In the genomic region with DNA sequence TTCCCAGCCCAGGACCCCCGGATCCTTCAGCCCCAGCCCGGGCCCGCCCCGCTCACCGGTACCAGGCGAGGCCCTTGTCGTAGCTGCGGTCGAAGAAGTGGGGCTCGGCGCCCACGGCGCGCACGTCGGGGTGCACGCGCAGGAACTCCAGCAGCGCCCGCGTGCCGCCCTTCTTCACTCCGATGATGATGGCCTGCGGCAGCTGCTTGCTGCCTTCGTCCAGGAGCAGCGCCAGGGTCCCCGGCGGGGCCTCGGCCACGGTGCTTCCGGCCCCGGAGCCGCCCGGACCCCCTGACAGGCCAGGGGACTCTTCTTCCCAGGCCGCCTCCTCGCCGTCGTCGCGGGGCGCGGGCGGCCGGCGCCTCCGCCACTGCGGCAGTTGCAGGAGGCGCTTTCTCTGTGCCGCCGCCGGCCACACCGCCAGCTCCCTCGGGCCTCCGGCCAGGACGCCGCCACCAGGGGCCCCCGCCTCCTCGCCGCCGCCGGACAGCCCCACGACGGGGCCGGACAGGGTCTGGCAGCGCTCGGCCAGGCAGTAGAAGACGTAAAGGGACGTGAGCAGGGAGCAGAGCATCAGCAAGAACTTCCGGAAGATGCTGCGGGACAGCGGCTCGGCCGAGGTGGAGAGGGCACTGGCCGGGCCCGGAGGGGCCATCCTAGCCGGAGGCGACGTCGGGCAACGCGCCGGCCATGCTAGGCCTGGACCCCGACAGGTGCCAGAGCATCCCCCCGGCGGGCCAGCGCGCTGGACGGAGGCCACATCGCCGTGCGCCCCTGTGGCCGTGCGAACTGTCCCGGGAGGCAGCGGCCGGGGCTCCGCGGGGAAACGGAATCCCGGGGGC, we compare ENCODE assay signal across 8 cellular contexts. TPM values are rescaled to one million over a fixed set of nuclear protein-coding genes. Genes with fewer than 3 reads are reported as not detected.
DNase-seq lines count a peak whose midpoint lies in the region; ATAC-seq, FAIRE-seq and TF ChIP-seq lines count a peak whose summit lies in the region.

No MANE protein-coding gene starts in this region.

- TF ChIP-seq CTCF in WTC11 (IDR thresholded peaks at IDR 0.05), result no peak

- ATAC-seq in WTC11 (peak; percentile 2; the same call in 1 of the 2 replicates), right cardiac atrium (peak; percentile 9 to 52)
- no peak for ATAC-seq in activated T-helper 17 cell treated with anti-CD3 and anti-CD28 coated beads, Interleukin-2, amount 50 U/mL, for 72 hours (replicated peaks)

- H3K27me3 Mint-ChIP-seq in WTC11 (ENCODE audit: low read depth), result peaks cover 20% of the 10 kb centered on the region
- H3K27me3 Mint-ChIP-seq in activated T-helper 17 cell treated with anti-CD3 and anti-CD28 coated beads, Interleukin-2, amount 50 U/mL, for 72 hours, result peaks cover 55% of the 10 kb centered on the region

- H3K27me3 ChIP-seq in right cardiac atrium (ENCODE audit: control insufficient read depth, insufficient read depth) (no peaks in the 10 kb centered on the region), small intestine (ENCODE audit: control insufficient read depth in 2 of 2, insufficient read depth in 2 of 2, low read length in 2 of 2) (peaks cover 3 to 11% of the 10 kb centered on the region in 2 donors)

- no peaks in the 10 kb centered on the region for H3K36me3 Mint-ChIP-seq in WTC11
- no peaks in the 10 kb centered on the region for H3K36me3 Mint-ChIP-seq in activated T-helper 17 cell treated with anti-CD3 and anti-CD28 coated beads, Interleukin-2, amount 50 U/mL, for 72 hours (ENCODE audit: low read depth)

- peaks cover 34% of the 10 kb centered on the region for H3K4me1 Mint-ChIP-seq in WTC11
- peaks cover 9% of the 10 kb centered on the region for H3K4me1 Mint-ChIP-seq in activated T-helper 17 cell treated with anti-CD3 and anti-CD28 coated beads, Interleukin-2, amount 50 U/mL, for 72 hours

- H3K4me1 ChIP-seq in right cardiac atrium (ENCODE audit: control insufficient read depth, insufficient read depth, low read length), result peaks cover 5% of the 10 kb centered on the region
- no peaks in the 10 kb centered on the region for H3K4me1 ChIP-seq in small intestine (ENCODE audit: control insufficient read depth in 2 of 2, insufficient read depth in 1 of 2, low read depth in 1 of 2, low read length in 1 of 2)

- H3K9me3 ChIP-seq in right cardiac atrium (ENCODE audit: control insufficient read depth, low read length), result no peaks in the 10 kb centered on the region
- no peaks in the 10 kb centered on the region for H3K9me3 ChIP-seq in small intestine (ENCODE audit: control insufficient read depth, low read depth)

- H3K4me3 ChIP-seq in right cardiac atrium (ENCODE audit: low read length) (peak overlapping the region; percentile 29), small intestine (ENCODE audit: low read depth in 1 of 2, low read length in 2 of 2) (peak overlapping the region in 1 of 2 donors; percentile 7)

- peak; percentile 71 for DNase-seq in GM03348 (ENCODE audit: low spot score)
- peak; percentile 37 for DNase-seq in WTC11 (ENCODE audit: low spot score)
- peak in 2 of 3 donors; percentile 47 to 61 for DNase-seq in right cardiac atrium
- peak; percentile 62 for DNase-seq in retina
- DNase-seq in RPMI8226, result no peak
- no peak for DNase-seq in small intestine
- no peak for DNase-seq in NCI-H774 (lab: John Stamatoyannopoulos, UW)

- intact Hi-C loops in right cardiac atrium (cut with DNase I), result no loop called here

- H3K27ac ChIP-seq in right cardiac atrium (ENCODE audit: low read length), result no peak overlapping the region
- H3K27ac ChIP-seq in small intestine (ENCODE audit: low read depth in 1 of 2, low read length in 1 of 2), result no peak overlapping the region

- H3K9me3 Mint-ChIP-seq in WTC11, result no peaks in the 10 kb centered on the region
- H3K9me3 Mint-ChIP-seq in activated T-helper 17 cell treated with anti-CD3 and anti-CD28 coated beads, Interleukin-2, amount 50 U/mL, for 72 hours, result no peaks in the 10 kb centered on the region

- POLR2A ChIA-PET in WTC11 (lab: Charles Lee), result no interaction called here

- CTCF ChIA-PET in WTC11 (lab: Charles Lee), result interaction anchor here (1.1 kb wide), 1 partner anchor 700 kb away, joined by 3 read pairs; a partner anchor contains a TSS

- H3K27ac Mint-ChIP-seq in WTC11, result no peak overlapping the region
- no peak overlapping the region for H3K27ac Mint-ChIP-seq in activated T-helper 17 cell treated with anti-CD3 and anti-CD28 coated beads, Interleukin-2, amount 50 U/mL, for 72 hours

- FAIRE-seq in small intestine (lab: Jason Lieb, UNC), result no peak

- 4% methylated on average over 100 of the region's 100 CpGs for WGBS in right cardiac atrium
- WGBS in small intestine, 3 donors, result 6 to 14% (median 9%) methylated on average over 87 to 100 of the region's 100 CpGs

- H3K36me3 ChIP-seq in small intestine (ENCODE audit: control insufficient read depth in 2 of 2, insufficient read depth in 2 of 2, low read length in 2 of 2), result no peaks in the 10 kb centered on the region

- H3K4me3 Mint-ChIP-seq in WTC11, result peak overlapping the region; percentile 69
- H3K4me3 Mint-ChIP-seq in activated T-helper 17 cell treated with anti-CD3 and anti-CD28 coated beads, Interleukin-2, amount 50 U/mL, for 72 hours, result no peak overlapping the region

TF ChIP-seq in WTC11, 78 proteins besides CTCF, POLR2A, EP300 and RAD21 (continues in another document):
- TF ChIP-seq NR1H2 (CRISPR knock-in tag; IDR thresholded peaks at IDR 0.05) (no peak), ZNF317 (CRISPR knock-in tag; IDR thresholded peaks at IDR 0.05; ENCODE audit: borderline replicate concordance, low read depth) (no peak), ZNF416 (CRISPR knock-in tag; IDR thresholded peaks at IDR 0.05) (no peak), ESRRA (CRISPR knock-in tag; IDR thresholded peaks at IDR 0.05; ENCODE audit: borderline replicate concordance) (peak; percentile 13; the same call in 1 of the 2 replicates), ZNF396 (CRISPR knock-in tag; IDR thresholded peaks at IDR 0.05; ENCODE audit: borderline replicate concordance) (no peak), CREM (CRISPR knock-in tag; IDR thresholded peaks at IDR 0.05) (0 out of 2 replicates have a peak, but pooled peaks have one; percentile 35), JAZF1 (CRISPR knock-in tag; IDR thresholded peaks at IDR 0.05) (no peak)
- TF ChIP-seq, protein P1, sequence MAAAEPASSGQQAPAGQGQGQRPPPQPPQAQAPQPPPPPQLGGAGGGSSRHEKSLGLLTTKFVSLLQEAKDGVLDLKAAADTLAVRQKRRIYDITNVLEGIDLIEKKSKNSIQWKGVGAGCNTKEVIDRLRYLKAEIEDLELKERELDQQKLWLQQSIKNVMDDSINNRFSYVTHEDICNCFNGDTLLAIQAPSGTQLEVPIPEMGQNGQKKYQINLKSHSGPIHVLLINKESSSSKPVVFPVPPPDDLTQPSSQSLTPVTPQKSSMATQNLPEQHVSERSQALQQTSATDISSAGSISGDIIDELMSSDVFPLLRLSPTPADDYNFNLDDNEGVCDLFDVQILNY (CRISPR knock-in tag; IDR thresholded peaks at IDR 0.05), result no peak
- TF ChIP-seq, protein P2, sequence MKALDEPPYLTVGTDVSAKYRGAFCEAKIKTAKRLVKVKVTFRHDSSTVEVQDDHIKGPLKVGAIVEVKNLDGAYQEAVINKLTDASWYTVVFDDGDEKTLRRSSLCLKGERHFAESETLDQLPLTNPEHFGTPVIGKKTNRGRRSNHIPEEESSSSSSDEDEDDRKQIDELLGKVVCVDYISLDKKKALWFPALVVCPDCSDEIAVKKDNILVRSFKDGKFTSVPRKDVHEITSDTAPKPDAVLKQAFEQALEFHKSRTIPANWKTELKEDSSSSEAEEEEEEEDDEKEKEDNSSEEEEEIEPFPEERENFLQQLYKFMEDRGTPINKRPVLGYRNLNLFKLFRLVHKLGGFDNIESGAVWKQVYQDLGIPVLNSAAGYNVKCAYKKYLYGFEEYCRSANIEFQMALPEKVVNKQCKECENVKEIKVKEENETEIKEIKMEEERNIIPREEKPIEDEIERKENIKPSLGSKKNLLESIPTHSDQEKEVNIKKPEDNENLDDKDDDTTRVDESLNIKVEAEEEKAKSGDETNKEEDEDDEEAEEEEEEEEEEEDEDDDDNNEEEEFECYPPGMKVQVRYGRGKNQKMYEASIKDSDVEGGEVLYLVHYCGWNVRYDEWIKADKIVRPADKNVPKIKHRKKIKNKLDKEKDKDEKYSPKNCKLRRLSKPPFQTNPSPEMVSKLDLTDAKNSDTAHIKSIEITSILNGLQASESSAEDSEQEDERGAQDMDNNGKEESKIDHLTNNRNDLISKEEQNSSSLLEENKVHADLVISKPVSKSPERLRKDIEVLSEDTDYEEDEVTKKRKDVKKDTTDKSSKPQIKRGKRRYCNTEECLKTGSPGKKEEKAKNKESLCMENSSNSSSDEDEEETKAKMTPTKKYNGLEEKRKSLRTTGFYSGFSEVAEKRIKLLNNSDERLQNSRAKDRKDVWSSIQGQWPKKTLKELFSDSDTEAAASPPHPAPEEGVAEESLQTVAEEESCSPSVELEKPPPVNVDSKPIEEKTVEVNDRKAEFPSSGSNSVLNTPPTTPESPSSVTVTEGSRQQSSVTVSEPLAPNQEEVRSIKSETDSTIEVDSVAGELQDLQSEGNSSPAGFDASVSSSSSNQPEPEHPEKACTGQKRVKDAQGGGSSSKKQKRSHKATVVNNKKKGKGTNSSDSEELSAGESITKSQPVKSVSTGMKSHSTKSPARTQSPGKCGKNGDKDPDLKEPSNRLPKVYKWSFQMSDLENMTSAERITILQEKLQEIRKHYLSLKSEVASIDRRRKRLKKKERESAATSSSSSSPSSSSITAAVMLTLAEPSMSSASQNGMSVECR (CRISPR knock-in tag; IDR thresholded peaks at IDR 0.05; ENCODE audit: borderline replicate concordance), result 0 out of 2 replicates have a peak, but pooled peaks have one; percentile 49
- TF ChIP-seq, protein P3, sequence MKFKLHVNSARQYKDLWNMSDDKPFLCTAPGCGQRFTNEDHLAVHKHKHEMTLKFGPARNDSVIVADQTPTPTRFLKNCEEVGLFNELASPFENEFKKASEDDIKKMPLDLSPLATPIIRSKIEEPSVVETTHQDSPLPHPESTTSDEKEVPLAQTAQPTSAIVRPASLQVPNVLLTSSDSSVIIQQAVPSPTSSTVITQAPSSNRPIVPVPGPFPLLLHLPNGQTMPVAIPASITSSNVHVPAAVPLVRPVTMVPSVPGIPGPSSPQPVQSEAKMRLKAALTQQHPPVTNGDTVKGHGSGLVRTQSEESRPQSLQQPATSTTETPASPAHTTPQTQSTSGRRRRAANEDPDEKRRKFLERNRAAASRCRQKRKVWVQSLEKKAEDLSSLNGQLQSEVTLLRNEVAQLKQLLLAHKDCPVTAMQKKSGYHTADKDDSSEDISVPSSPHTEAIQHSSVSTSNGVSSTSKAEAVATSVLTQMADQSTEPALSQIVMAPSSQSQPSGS (CRISPR knock-in tag; IDR thresholded peaks at IDR 0.05; ENCODE audit: borderline replicate concordance, low read depth), result no peak

RNA-seq across cellular contexts. Expression of a gene that starts 1.0 kb away (rescaled TPM):
- total RNA-seq in WTC11 (2021) (5.2 to 9.7 TPM (median 5.9 TPM) in 3 replicates), right cardiac atrium (10 to 100 TPM in 1 of 4 donors, 1 to 10 TPM in 3; 4.7 to 21.1 (median 6.1) TPM)
- polyA plus RNA-seq in right cardiac atrium (2.2 TPM), small intestine (under 1 TPM in 1 of 3 donors, not detected in 2; 0.25 TPM)
- total RNA-seq in activated T-helper 17 cell treated with anti-CD3 and anti-CD28 coated beads, Interleukin-2, amount 50 U/mL, for 72 hours, result under 1 TPM in 1 of 2 donors, not detected in 1; 0.29 TPM

Comparison
In these comparisons a context has a peak if more than half of its experiments do, and no peak if none do; other contexts are left out.
1. DNase-seq: peak in GM03348 (single experiment), WTC11 (single experiment), right cardiac atrium (2 of 3) and retina (single experiment); none in RPMI8226 (single experiment), small intestine (single experiment) and NCI-H774 (single experiment).